ENCODE assay signal across 1 cellular context in the genomic region with DNA sequence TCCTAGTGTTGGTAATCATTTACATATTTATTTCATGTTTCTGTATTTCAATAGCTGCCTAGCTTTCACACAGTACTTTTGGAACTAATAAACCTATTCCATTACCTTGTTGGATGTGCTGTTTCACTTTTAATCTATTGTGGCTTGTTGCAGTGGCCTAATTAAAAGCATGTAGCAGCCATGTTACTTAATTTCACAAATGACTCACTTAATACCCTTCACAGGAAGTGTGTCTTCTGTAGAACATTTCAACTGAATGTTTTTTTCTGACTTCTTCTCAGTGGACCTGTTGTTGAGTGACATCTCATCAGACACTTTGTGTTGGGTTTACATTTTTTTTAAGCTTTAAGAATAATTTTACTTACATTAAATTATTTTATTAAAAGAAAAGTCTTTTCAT.
TF ChIP-seq lines count a peak whose summit lies in the region.

No MANE protein-coding gene starts in this region.

TF ChIP-seq in HepG2, 621 proteins besides CTCF, POLR2A, EP300 and RAD21 (continued from another document):
- TF ChIP-seq, protein P1, sequence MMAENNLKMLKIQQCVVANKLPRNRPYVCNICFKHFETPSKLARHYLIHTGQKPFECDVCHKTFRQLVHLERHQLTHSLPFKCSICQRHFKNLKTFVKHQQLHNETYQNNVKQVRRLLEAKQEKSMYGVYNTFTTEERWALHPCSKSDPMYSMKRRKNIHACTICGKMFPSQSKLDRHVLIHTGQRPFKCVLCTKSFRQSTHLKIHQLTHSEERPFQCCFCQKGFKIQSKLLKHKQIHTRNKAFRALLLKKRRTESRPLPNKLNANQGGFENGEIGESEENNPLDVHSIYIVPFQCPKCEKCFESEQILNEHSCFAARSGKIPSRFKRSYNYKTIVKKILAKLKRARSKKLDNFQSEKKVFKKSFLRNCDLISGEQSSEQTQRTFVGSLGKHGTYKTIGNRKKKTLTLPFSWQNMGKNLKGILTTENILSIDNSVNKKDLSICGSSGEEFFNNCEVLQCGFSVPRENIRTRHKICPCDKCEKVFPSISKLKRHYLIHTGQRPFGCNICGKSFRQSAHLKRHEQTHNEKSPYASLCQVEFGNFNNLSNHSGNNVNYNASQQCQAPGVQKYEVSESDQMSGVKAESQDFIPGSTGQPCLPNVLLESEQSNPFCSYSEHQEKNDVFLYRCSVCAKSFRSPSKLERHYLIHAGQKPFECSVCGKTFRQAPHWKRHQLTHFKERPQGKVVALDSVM (CRISPR knock-in tag; IDR thresholded peaks at IDR 0.05) = no peak
- TF ChIP-seq, protein P2, sequence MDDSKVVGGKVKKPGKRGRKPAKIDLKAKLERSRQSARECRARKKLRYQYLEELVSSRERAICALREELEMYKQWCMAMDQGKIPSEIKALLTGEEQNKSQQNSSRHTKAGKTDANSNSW (CRISPR knock-in tag; IDR thresholded peaks at IDR 0.05; ENCODE audit: borderline replicate concordance) = no peak
- TF ChIP-seq TCF12 (IDR thresholded peaks at IDR 0.05) (no peak), TCF12 (CRISPR knock-in tag; IDR thresholded peaks at IDR 0.05) (no peak), ZNF180 (CRISPR knock-in tag; IDR thresholded peaks at IDR 0.05; ENCODE audit: borderline replicate concordance, low read depth) (no peak), SATB2 (CRISPR knock-in tag; IDR thresholded peaks at IDR 0.05) (no peak)
- TF ChIP-seq, protein P3, sequence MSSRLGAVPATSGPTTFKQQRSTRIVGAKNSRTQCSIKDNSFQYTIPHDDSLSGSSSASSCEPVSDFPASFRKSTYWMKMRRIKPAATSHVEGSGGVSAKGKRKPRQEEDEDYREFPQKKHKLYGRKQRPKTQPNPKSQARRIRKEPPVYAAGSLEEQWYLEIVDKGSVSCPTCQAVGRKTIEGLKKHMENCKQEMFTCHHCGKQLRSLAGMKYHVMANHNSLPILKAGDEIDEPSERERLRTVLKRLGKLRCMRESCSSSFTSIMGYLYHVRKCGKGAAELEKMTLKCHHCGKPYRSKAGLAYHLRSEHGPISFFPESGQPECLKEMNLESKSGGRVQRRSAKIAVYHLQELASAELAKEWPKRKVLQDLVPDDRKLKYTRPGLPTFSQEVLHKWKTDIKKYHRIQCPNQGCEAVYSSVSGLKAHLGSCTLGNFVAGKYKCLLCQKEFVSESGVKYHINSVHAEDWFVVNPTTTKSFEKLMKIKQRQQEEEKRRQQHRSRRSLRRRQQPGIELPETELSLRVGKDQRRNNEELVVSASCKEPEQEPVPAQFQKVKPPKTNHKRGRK (CRISPR knock-in tag; IDR thresholded peaks at IDR 0.05) = no peak
